Comparison of ENCODE assay signal across 8 cellular contexts in genomic region chr7:37354661-37355131, GRCh38.
DNase-seq lines count a peak whose midpoint lies in the region; ATAC-seq, FAIRE-seq and TF ChIP-seq lines count a peak whose summit lies in the region.

No MANE protein-coding gene starts in this region.

- DNase-seq in AML-193 (lab: John Stamatoyannopoulos, UW), result peak; percentile 96 to 97
- DNase-seq in WTC11 (ENCODE audit: low spot score), result peak; percentile 24
- DNase-seq in dermis microvascular lymphatic vessel endothelial cell (ENCODE audit: low read depth in 2 of 2), result peak; percentile 96 to 97
- peak; percentile 28 to 65 (median 33) for DNase-seq in mucosa of descending colon
- peak; percentile 87 to 90 for DNase-seq in suprapubic skin (ENCODE audit: low spot score in 2 of 2)
- no peak for DNase-seq in D721Med (ENCODE audit: insufficient read length, low spot score)
- no peak for DNase-seq in DMS 273 (lab: John Stamatoyannopoulos, UW; ENCODE audit: unreplicated experiment)

- no peaks in the 10 kb centered on the region for H3K36me3 ChIP-seq in mucosa of descending colon (ENCODE audit: low read depth)
- no peaks in the 10 kb centered on the region for H3K36me3 ChIP-seq in suprapubic skin

- ATAC-seq in HG02885 (IDR thresholded peaks at IDR 0.05; ENCODE audit: poor library complexity, unreplicated experiment), result peak; percentile 73
- ATAC-seq in WTC11, result peak; percentile 58
- peak; percentile 63 for ATAC-seq in mucosa of descending colon

- CTCF ChIA-PET in WTC11 (lab: Charles Lee), result interaction anchor here (0.7 to 3.4 kb wide), 5 partner anchors 106 to 146 kb away, joined by 3 to 26 read pairs (median 5); no protein-coding TSS in a partner anchor

- TF ChIP-seq EP300 in suprapubic skin (IDR thresholded peaks at IDR 0.05), result no peak

- FAIRE-seq in D721Med (lab: Jason Lieb, UNC), result no peak

- no peaks in the 10 kb centered on the region for H3K9me3 Mint-ChIP-seq in WTC11

- POLR2A ChIA-PET in WTC11 (lab: Charles Lee), result no interaction called here

- H3K4me1 ChIP-seq in mucosa of descending colon (ENCODE audit: low read depth) (no peaks in the 10 kb centered on the region), suprapubic skin (peaks cover 25% of the 10 kb centered on the region)

- WGBS in suprapubic skin, result 25% methylated on average over 11 of the region's 11 CpGs

- intact Hi-C loops in mucosa of descending colon (cut with DNase I, micrococcal nuclease), result no loop called here

- H3K27me3 Mint-ChIP-seq in WTC11 (ENCODE audit: low read depth), result no peaks in the 10 kb centered on the region

- H3K9me3 ChIP-seq in mucosa of descending colon, result no peaks in the 10 kb centered on the region
- no peaks in the 10 kb centered on the region for H3K9me3 ChIP-seq in suprapubic skin

- H3K36me3 Mint-ChIP-seq in WTC11, result no peaks in the 10 kb centered on the region

- no peaks in the 10 kb centered on the region for H3K27me3 ChIP-seq in suprapubic skin

- H3K4me3 Mint-ChIP-seq in WTC11, result no peak overlapping the region

- H3K4me3 ChIP-seq in mucosa of descending colon (no peak overlapping the region), suprapubic skin (no peak overlapping the region)

- H3K27ac Mint-ChIP-seq in WTC11, result peak overlapping the region; percentile 92

- TF ChIP-seq POLR2A in suprapubic skin (IDR thresholded peaks at IDR 0.05), result no peak

- peaks cover 34% of the 10 kb centered on the region for H3K4me1 Mint-ChIP-seq in WTC11

- TF ChIP-seq CTCF in WTC11 (IDR thresholded peaks at IDR 0.05) (no peak), mucosa of descending colon (IDR thresholded peaks at IDR 0.05) (no peak), suprapubic skin (IDR thresholded peaks at IDR 0.05) (no peak), D721Med (IDR thresholded peaks at IDR 0.05; ENCODE audit: insufficient read depth, missing control alignments) (no peak)

- peak overlapping the region; percentile 78 for H3K27ac ChIP-seq in suprapubic skin

TF ChIP-seq in WTC11, 78 proteins besides CTCF, POLR2A, EP300 and RAD21:
- no peak for TF ChIP-seq PRDM15 (CRISPR knock-in tag; IDR thresholded peaks at IDR 0.05)
- TF ChIP-seq RORB (CRISPR knock-in tag; IDR thresholded peaks at IDR 0.05), result no peak
- TF ChIP-seq E2F5 (CRISPR knock-in tag; IDR thresholded peaks at IDR 0.05), result no peak
- no peak for TF ChIP-seq IRF2 (CRISPR knock-in tag; IDR thresholded peaks at IDR 0.05; ENCODE audit: borderline replicate concordance, low read depth)
- TF ChIP-seq MXD4 (CRISPR knock-in tag; IDR thresholded peaks at IDR 0.05; ENCODE audit: borderline replicate concordance), result no peak
- no peak for TF ChIP-seq MYBL2 (CRISPR knock-in tag; IDR thresholded peaks at IDR 0.05)
- TF ChIP-seq ZNF423 (CRISPR knock-in tag; IDR thresholded peaks at IDR 0.05), result no peak
- TF ChIP-seq ZNF396 (CRISPR knock-in tag; IDR thresholded peaks at IDR 0.05; ENCODE audit: borderline replicate concordance), result no peak

Comparison
In these comparisons a context has a peak if more than half of its experiments do, and no peak if none do; other contexts are left out.
1. DNase-seq: peak in AML-193 (2 of 2), WTC11 (single experiment), dermis microvascular lymphatic vessel endothelial cell (2 of 2), mucosa of descending colon (3 of 3) and suprapubic skin (2 of 2); none in D721Med (single experiment) and DMS 273 (single experiment).
2. Peak in every context shown above with its lines, with median percentiles within 50 percentile points of each other: ATAC-seq.